Comparison of ENCODE assay signal across 8 cellular contexts in genomic region chr20:57346477-57346876, GRCh38. TPM values are rescaled to one million over a fixed set of nuclear protein-coding genes. Genes with fewer than 3 reads are reported as not detected.
DNase-seq lines count a peak whose midpoint lies in the region; ATAC-seq and TF ChIP-seq lines count a peak whose summit lies in the region.

No MANE protein-coding gene starts in this region.

- ATAC-seq in GM21723 (IDR thresholded peaks at IDR 0.05; ENCODE audit: unreplicated experiment) (peak; percentile 42), lower lobe of right lung (peak; percentile 53 to 62), HG03354 (IDR thresholded peaks at IDR 0.05; ENCODE audit: poor library complexity, severe bottlenecking, unreplicated experiment) (no peak)

- H3K4me3 ChIP-seq in coronary artery, result no peak overlapping the region
- no peak overlapping the region for H3K4me3 ChIP-seq in lower lobe of right lung

- DNase-seq in AG09319 (ENCODE audit: extremely low read depth, low read depth), result peak; percentile 51
- peak; percentile 61 for DNase-seq in NCI-H2227 treated with DMSO at 0.1 percent for 48 hours (lab: John Stamatoyannopoulos, UW)
- peak; percentile 55 to 67 for DNase-seq in activated CD4-positive, alpha-beta T cell treated with anti-CD3 and anti-CD28 coated beads for 4 hours
- no peak for DNase-seq in coronary artery (ENCODE audit: low spot score)
- DNase-seq in lower lobe of right lung, result peak; percentile 76
- DNase-seq in stimulated activated CD8-positive, alpha-beta memory T cell treated with anti-CD3 and anti-CD28 coated beads, Interleukin-15, amount 100 ng/mL, for 48 hours (ENCODE audit: low read depth in 2 of 2), result peak; percentile 19 to 39

- intact Hi-C loops in lower lobe of right lung (cut with DNase I), result no loop called here

- TF ChIP-seq CTCF in AG09319 (IDR thresholded peaks at IDR 0.05; ENCODE audit: low read depth, low read length) (peak; percentile 77), coronary artery (IDR thresholded peaks at IDR 0.05) (peak; percentile 46), lower lobe of right lung (IDR thresholded peaks at IDR 0.05) (peak; percentile 74)

- no peaks in the 10 kb centered on the region for H3K27me3 ChIP-seq in lower lobe of right lung (ENCODE audit: low read depth)

- no peaks in the 10 kb centered on the region for H3K4me1 ChIP-seq in lower lobe of right lung

- H3K27ac ChIP-seq in coronary artery, result no peak overlapping the region
- H3K27ac ChIP-seq in lower lobe of right lung, result no peak overlapping the region

- no peaks in the 10 kb centered on the region for H3K9me3 ChIP-seq in lower lobe of right lung

- H3K36me3 ChIP-seq in lower lobe of right lung, result no peaks in the 10 kb centered on the region

RNA-seq across cellular contexts. Expression of gene RAE1, which starts 4.6 kb away (rescaled TPM):
- 20.6 TPM for total RNA-seq in lower lobe of right lung

RNA-seq across cellular contexts. Expression of gene SPO11, which starts 16.9 kb away (rescaled TPM):
- total RNA-seq in lower lobe of right lung, result not detected

RNA-seq across cellular contexts. Expression of gene RBM38, which starts 44.7 kb away (rescaled TPM):
- 15.5 TPM for total RNA-seq in lower lobe of right lung
